ENCODE assay signal across 1 cellular context in the genomic region with DNA sequence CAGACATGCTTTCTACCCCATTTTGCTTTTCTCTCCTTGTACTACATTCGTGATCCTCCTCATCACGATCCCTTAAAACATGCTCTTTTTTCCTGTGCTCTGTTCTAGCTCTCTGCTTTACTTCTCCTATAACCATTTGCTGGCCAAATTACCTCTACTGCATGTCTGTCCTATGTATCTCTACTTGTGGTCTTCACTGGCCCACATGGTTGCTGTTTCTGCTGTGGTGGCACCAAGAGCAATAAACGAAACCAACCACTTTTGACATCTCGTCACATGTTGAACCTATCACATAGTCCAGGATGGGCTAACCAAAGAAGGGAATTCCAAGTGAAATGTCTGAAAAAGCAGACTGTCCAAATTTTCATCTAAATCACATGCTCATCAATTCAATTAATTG.
TF ChIP-seq lines count a peak whose summit lies in the region.

No MANE protein-coding gene starts in this region.

TF ChIP-seq in GM12878, 131 proteins besides CTCF, POLR2A, EP300 and RAD21 (continued from another document):
- TF ChIP-seq ZNF274 (IDR thresholded peaks at IDR 0.05; ENCODE audit: insufficient read depth, insufficient read length), result no peak
- TF ChIP-seq GATAD2B (conservative IDR thresholded peaks at IDR 0.05; ENCODE audit: low read depth), result no peak
- TF ChIP-seq CREB1 (IDR thresholded peaks at IDR 0.05; ENCODE audit: low read depth), result no peak
- no peak for TF ChIP-seq BCL3 (IDR thresholded peaks at IDR 0.05; ENCODE audit: borderline replicate concordance, insufficient read depth, low read depth, low read length, poor library complexity, severe bottlenecking)
- TF ChIP-seq TCF3 (IDR thresholded peaks at IDR 0.05; ENCODE audit: borderline replicate concordance, insufficient read depth, low read depth, low read length), result no peak
- TF ChIP-seq, protein P1, sequence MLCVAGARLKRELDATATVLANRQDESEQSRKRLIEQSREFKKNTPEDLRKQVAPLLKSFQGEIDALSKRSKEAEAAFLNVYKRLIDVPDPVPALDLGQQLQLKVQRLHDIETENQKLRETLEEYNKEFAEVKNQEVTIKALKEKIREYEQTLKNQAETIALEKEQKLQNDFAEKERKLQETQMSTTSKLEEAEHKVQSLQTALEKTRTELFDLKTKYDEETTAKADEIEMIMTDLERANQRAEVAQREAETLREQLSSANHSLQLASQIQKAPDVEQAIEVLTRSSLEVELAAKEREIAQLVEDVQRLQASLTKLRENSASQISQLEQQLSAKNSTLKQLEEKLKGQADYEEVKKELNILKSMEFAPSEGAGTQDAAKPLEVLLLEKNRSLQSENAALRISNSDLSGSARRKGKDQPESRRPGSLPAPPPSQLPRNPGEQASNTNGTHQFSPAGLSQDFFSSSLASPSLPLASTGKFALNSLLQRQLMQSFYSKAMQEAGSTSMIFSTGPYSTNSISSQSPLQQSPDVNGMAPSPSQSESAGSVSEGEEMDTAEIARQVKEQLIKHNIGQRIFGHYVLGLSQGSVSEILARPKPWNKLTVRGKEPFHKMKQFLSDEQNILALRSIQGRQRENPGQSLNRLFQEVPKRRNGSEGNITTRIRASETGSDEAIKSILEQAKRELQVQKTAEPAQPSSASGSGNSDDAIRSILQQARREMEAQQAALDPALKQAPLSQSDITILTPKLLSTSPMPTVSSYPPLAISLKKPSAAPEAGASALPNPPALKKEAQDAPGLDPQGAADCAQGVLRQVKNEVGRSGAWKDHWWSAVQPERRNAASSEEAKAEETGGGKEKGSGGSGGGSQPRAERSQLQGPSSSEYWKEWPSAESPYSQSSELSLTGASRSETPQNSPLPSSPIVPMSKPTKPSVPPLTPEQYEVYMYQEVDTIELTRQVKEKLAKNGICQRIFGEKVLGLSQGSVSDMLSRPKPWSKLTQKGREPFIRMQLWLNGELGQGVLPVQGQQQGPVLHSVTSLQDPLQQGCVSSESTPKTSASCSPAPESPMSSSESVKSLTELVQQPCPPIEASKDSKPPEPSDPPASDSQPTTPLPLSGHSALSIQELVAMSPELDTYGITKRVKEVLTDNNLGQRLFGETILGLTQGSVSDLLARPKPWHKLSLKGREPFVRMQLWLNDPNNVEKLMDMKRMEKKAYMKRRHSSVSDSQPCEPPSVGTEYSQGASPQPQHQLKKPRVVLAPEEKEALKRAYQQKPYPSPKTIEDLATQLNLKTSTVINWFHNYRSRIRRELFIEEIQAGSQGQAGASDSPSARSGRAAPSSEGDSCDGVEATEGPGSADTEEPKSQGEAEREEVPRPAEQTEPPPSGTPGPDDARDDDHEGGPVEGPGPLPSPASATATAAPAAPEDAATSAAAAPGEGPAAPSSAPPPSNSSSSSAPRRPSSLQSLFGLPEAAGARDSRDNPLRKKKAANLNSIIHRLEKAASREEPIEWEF (IDR thresholded peaks at IDR 0.05; ENCODE audit: insufficient replicate concordance, low read depth, low read length), result no peak
- TF ChIP-seq SMARCA5 (IDR thresholded peaks at IDR 0.05), result no peak
- TF ChIP-seq, protein P2, sequence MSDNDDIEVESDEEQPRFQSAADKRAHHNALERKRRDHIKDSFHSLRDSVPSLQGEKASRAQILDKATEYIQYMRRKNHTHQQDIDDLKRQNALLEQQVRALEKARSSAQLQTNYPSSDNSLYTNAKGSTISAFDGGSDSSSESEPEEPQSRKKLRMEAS (IDR thresholded peaks at IDR 0.05; ENCODE audit: low read depth, low read length), result no peak
- no peak for TF ChIP-seq BACH1 (IDR thresholded peaks at IDR 0.05; ENCODE audit: borderline replicate concordance)
- no peak for TF ChIP-seq SUPT20H (IDR thresholded peaks at IDR 0.05; ENCODE audit: borderline replicate concordance, control insufficient read depth, low read depth, low read length)
- TF ChIP-seq ZZZ3 (IDR thresholded peaks at IDR 0.05; ENCODE audit: control insufficient read depth, insufficient read length, low read depth), result no peak
- TF ChIP-seq ZBTB40 (IDR thresholded peaks at IDR 0.05; ENCODE audit: borderline replicate concordance), result no peak
- TF ChIP-seq, protein P3, sequence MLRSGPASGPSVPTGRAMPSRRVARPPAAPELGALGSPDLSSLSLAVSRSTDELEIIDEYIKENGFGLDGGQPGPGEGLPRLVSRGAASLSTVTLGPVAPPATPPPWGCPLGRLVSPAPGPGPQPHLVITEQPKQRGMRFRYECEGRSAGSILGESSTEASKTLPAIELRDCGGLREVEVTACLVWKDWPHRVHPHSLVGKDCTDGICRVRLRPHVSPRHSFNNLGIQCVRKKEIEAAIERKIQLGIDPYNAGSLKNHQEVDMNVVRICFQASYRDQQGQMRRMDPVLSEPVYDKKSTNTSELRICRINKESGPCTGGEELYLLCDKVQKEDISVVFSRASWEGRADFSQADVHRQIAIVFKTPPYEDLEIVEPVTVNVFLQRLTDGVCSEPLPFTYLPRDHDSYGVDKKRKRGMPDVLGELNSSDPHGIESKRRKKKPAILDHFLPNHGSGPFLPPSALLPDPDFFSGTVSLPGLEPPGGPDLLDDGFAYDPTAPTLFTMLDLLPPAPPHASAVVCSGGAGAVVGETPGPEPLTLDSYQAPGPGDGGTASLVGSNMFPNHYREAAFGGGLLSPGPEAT (IDR thresholded peaks at IDR 0.05; ENCODE audit: low read depth), result no peak
- no peak for TF ChIP-seq ELK1 (IDR thresholded peaks at IDR 0.05; ENCODE audit: low read depth, low read length)
- TF ChIP-seq SIN3A (IDR thresholded peaks at IDR 0.05; ENCODE audit: low read depth, low read length), result no peak
- TF ChIP-seq, protein P4, sequence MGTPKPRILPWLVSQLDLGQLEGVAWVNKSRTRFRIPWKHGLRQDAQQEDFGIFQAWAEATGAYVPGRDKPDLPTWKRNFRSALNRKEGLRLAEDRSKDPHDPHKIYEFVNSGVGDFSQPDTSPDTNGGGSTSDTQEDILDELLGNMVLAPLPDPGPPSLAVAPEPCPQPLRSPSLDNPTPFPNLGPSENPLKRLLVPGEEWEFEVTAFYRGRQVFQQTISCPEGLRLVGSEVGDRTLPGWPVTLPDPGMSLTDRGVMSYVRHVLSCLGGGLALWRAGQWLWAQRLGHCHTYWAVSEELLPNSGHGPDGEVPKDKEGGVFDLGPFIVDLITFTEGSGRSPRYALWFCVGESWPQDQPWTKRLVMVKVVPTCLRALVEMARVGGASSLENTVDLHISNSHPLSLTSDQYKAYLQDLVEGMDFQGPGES (IDR thresholded peaks at IDR 0.05), result no peak
- TF ChIP-seq NFYA (IDR thresholded peaks at IDR 0.05; ENCODE audit: borderline replicate concordance, low read depth, low read length), result no peak
